In genomic region chr1:46197551-46198025, GRCh38 we compare ENCODE assay signal across 1 cellular context.
A peak's percentile ranks its signal among the peaks of the same experiment; 100 is the strongest.
TF ChIP-seq lines count a peak whose summit lies in the region.

No MANE protein-coding gene starts in this region.

TF ChIP-seq in H1, 55 proteins besides CTCF, POLR2A, EP300 and RAD21:
- TF ChIP-seq SIRT6 (IDR thresholded peaks at IDR 0.05; ENCODE audit: low read length) (no peak), KDM4A (IDR thresholded peaks at IDR 0.05; ENCODE audit: low read depth, low read length, severe bottlenecking) (no peak), HDAC2 (IDR thresholded peaks at IDR 0.05; ENCODE audit: borderline replicate concordance in 1 of 2, low read depth in 2 of 2, low read length in 2 of 2) (peak in 1 of 2 experiments; percentile 89; a peak in 1 of 4 replicates), SIX5 (IDR thresholded peaks at IDR 0.05; ENCODE audit: low read depth, low read length) (no peak), EZH2 (IDR thresholded peaks at IDR 0.05; ENCODE audit: low read depth, low read length, severe bottlenecking) (no peak), E2F6 (IDR thresholded peaks at IDR 0.05) (no peak), YY1 (IDR thresholded peaks at IDR 0.05; ENCODE audit: low read depth, low read length) (no peak)
